Comparison of ENCODE assay signal across 1 cellular context in the genomic region with DNA sequence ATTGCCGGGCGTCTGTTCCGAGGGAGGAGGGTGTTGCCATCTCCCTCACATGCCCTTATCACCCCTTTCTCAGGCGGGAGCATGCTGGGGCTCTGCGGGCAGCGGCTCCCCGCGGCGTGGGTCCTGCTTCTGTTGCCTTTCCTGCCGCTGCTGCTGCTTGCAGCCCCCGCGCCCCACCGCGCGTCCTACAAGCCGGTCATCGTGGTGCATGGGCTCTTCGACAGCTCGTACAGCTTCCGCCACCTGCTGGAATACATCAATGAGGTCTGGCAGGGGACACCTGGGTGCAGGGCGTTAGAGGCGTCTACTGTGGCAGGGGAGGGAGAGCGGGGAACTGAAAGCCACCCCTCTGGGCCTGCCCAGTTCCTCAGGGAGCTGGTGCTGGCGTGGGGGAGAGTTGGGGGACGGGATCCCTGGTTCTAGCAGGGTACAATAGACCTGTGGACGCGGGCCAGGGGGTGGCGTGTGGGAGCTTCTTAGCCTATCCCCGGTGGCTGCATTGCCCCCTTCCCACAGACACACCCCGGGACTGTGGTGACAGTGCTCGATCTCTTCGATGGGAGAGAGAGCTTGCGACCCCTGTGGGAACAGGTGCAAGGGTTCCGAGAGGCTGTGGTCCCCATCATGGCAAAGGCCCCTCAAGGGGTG.
TF ChIP-seq lines count a peak whose summit lies in the region.

No MANE protein-coding gene starts in this region.

TF ChIP-seq in K562, 482 proteins besides CTCF, POLR2A, EP300 and RAD21 (continued from another document and continues in another):
- TF ChIP-seq MYNN (IDR thresholded peaks at IDR 0.05): peak; percentile 24; the same call in 1 of the 2 replicates
- TF ChIP-seq MYNN (CRISPR knock-in tag; IDR thresholded peaks at IDR 0.05): no peak
- peak; percentile 39 for TF ChIP-seq SMAD1 (IDR thresholded peaks at IDR 0.05; ENCODE audit: low read depth, low read length, partially characterized antibody)
- TF ChIP-seq, protein P1, sequence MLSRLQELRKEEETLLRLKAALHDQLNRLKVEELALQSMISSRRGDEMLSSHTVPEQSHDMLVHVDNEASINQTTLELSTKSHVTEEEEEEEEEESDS (CRISPR knock-in tag; IDR thresholded peaks at IDR 0.05): no peak
- no peak for TF ChIP-seq ZNF324 (CRISPR knock-in tag; IDR thresholded peaks at IDR 0.05)
- no peak for TF ChIP-seq EZH2 (IDR thresholded peaks at IDR 0.05; ENCODE audit: borderline replicate concordance, low read depth, low read length)
- TF ChIP-seq KLF13 (tag; IDR thresholded peaks at IDR 0.05; ENCODE audit: borderline replicate concordance, low read depth): no peak
- 0 out of 2 replicates have a peak, but pooled peaks have one; percentile 35 for TF ChIP-seq ZKSCAN1 (IDR thresholded peaks at IDR 0.05; ENCODE audit: low read depth, low read length)
- TF ChIP-seq, protein P2, sequence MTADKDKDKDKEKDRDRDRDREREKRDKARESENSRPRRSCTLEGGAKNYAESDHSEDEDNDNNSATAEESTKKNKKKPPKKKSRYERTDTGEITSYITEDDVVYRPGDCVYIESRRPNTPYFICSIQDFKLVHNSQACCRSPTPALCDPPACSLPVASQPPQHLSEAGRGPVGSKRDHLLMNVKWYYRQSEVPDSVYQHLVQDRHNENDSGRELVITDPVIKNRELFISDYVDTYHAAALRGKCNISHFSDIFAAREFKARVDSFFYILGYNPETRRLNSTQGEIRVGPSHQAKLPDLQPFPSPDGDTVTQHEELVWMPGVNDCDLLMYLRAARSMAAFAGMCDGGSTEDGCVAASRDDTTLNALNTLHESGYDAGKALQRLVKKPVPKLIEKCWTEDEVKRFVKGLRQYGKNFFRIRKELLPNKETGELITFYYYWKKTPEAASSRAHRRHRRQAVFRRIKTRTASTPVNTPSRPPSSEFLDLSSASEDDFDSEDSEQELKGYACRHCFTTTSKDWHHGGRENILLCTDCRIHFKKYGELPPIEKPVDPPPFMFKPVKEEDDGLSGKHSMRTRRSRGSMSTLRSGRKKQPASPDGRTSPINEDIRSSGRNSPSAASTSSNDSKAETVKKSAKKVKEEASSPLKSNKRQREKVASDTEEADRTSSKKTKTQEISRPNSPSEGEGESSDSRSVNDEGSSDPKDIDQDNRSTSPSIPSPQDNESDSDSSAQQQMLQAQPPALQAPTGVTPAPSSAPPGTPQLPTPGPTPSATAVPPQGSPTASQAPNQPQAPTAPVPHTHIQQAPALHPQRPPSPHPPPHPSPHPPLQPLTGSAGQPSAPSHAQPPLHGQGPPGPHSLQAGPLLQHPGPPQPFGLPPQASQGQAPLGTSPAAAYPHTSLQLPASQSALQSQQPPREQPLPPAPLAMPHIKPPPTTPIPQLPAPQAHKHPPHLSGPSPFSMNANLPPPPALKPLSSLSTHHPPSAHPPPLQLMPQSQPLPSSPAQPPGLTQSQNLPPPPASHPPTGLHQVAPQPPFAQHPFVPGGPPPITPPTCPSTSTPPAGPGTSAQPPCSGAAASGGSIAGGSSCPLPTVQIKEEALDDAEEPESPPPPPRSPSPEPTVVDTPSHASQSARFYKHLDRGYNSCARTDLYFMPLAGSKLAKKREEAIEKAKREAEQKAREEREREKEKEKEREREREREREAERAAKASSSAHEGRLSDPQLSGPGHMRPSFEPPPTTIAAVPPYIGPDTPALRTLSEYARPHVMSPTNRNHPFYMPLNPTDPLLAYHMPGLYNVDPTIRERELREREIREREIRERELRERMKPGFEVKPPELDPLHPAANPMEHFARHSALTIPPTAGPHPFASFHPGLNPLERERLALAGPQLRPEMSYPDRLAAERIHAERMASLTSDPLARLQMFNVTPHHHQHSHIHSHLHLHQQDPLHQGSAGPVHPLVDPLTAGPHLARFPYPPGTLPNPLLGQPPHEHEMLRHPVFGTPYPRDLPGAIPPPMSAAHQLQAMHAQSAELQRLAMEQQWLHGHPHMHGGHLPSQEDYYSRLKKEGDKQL (CRISPR knock-in tag; IDR thresholded peaks at IDR 0.05; ENCODE audit: borderline replicate concordance): peak; percentile 26; the same call in 1 of the 2 replicates
- TF ChIP-seq BHLHE40 (IDR thresholded peaks at IDR 0.05; ENCODE audit: low read length): peak; percentile 51; the same call in 1 of the 2 replicates
- no peak for TF ChIP-seq NFATC3 (IDR thresholded peaks at IDR 0.05)
- no peak for TF ChIP-seq CCAR2 (IDR thresholded peaks at IDR 0.05; ENCODE audit: low read depth, low read length)
- peak; percentile 78; the same call in 1 of the 2 replicates for TF ChIP-seq XRCC5 (IDR thresholded peaks at IDR 0.05; ENCODE audit: low read depth, low read length)
- TF ChIP-seq, protein P3, sequence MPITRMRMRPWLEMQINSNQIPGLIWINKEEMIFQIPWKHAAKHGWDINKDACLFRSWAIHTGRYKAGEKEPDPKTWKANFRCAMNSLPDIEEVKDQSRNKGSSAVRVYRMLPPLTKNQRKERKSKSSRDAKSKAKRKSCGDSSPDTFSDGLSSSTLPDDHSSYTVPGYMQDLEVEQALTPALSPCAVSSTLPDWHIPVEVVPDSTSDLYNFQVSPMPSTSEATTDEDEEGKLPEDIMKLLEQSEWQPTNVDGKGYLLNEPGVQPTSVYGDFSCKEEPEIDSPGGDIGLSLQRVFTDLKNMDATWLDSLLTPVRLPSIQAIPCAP (CRISPR knock-in tag; IDR thresholded peaks at IDR 0.05; ENCODE audit: borderline replicate concordance): no peak
- TF ChIP-seq, protein P4, sequence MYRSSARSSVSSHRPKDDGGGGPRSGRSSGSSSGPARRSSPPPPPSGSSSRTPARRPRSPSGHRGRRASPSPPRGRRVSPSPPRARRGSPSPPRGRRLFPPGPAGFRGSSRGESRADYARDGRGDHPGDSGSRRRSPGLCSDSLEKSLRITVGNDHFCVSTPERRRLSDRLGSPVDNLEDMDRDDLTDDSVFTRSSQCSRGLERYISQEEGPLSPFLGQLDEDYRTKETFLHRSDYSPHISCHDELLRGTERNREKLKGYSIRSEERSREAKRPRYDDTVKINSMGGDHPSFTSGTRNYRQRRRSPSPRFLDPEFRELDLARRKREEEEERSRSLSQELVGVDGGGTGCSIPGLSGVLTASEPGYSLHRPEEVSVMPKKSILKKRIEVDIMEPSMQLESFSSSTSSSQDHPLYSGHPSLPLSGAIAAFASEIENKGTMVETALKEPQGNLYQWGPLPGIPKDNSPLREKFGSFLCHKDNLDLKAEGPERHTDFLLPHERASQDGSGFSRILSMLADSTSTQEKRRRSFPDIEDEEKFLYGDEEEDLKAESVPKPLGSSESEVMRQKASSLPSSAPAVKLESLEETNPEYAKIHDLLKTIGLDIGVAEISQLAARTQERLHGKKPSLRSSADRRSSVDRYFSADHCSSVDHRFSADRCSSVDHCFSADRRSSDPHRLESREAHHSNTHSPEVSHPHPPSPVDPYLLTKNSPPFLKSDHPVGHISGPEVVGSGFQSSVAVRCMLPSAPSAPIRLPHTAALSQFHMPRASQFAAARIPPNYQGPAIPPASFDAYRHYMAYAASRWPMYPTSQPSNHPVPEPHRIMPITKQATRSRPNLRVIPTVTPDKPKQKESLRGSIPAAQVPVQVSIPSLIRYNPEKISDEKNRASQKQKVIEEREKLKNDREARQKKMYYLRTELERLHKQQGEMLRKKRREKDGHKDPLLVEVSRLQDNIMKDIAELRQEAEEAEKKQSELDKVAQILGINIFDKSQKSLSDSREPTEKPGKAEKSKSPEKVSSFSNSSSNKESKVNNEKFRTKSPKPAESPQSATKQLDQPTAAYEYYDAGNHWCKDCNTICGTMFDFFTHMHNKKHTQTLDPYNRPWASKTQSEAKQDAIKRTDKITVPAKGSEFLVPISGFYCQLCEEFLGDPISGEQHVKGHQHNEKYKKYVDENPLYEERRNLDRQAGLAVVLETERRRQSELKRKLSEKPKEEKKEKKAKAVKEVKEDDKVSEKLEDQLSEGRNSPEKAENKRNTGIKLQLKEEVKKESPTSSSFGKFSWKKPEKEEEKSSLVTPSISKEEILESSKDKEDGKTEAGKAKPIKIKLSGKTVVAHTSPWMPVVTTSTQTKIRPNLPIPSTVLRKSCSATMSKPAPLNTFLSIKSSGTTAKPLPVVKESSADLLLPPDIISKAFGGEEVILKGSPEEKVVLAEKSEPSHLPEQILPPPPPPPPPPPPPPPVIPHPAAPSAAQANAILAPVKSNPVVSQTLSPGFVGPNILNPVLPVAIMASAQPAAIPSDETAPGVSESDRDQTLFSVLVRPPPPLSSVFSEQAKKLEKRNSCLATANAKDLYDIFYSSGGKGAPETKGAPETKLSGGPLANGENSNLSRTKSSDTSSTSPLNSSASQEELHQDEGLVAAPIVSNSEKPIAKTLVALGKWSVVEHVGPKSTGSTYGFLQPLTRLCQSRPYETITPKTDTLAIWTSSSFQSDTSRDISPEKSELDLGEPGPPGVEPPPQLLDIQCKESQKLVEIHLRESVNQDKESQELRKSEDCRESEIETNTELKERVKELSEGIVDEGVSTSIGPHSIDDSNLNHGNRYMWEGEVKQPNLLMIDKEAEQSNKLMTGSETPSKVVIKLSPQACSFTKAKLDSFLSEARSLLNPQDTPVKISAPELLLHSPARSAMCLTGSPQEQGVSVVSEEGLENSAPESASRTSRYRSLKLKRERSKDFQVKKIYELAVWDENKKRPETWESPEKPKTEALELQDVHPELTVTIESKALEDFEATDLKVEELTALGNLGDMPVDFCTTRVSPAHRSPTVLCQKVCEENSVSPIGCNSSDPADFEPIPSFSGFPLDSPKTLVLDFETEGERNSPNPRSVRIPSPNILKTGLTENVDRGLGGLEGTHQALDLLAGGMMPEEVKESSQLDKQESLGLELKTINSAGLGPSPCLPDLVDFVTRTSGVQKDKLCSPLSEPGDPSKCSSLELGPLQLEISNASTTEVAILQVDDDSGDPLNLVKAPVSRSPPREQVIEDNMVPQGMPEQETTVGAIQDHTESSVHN (IDR thresholded peaks at IDR 0.05; ENCODE audit: borderline replicate concordance in 1 of 2, low read depth in 1 of 2): no peak
- no peak for TF ChIP-seq EHMT2 (IDR thresholded peaks at IDR 0.05)
- TF ChIP-seq, protein P5, sequence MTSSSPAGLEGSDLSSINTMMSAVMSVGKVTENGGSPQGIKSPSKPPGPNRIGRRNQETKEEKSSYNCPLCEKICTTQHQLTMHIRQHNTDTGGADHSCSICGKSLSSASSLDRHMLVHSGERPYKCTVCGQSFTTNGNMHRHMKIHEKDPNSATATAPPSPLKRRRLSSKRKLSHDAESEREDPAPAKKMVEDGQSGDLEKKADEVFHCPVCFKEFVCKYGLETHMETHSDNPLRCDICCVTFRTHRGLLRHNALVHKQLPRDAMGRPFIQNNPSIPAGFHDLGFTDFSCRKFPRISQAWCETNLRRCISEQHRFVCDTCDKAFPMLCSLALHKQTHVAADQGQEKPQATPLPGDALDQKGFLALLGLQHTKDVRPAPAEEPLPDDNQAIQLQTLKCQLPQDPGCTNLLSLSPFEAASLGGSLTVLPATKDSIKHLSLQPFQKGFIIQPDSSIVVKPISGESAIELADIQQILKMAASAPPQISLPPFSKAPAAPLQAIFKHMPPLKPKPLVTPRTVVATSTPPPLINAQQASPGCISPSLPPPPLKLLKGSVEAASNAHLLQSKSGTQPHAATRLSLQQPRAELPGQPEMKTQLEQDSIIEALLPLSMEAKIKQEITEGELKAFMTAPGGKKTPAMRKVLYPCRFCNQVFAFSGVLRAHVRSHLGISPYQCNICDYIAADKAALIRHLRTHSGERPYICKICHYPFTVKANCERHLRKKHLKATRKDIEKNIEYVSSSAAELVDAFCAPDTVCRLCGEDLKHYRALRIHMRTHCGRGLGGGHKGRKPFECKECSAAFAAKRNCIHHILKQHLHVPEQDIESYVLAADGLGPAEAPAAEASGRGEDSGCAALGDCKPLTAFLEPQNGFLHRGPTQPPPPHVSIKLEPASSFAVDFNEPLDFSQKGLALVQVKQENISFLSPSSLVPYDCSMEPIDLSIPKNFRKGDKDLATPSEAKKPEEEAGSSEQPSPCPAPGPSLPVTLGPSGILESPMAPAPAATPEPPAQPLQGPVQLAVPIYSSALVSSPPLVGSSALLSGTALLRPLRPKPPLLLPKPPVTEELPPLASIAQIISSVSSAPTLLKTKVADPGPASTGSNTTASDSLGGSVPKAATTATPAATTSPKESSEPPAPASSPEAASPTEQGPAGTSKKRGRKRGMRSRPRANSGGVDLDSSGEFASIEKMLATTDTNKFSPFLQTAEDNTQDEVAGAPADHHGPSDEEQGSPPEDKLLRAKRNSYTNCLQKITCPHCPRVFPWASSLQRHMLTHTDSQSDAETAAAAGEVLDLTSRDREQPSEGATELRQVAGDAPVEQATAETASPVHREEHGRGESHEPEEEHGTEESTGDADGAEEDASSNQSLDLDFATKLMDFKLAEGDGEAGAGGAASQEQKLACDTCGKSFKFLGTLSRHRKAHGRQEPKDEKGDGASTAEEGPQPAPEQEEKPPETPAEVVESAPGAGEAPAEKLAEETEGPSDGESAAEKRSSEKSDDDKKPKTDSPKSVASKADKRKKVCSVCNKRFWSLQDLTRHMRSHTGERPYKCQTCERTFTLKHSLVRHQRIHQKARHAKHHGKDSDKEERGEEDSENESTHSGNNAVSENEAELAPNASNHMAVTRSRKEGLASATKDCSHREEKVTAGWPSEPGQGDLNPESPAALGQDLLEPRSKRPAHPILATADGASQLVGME (CRISPR knock-in tag; IDR thresholded peaks at IDR 0.05): no peak
- TF ChIP-seq ZNF41 (CRISPR knock-in tag; conservative IDR thresholded peaks at IDR 0.05): no peak
- no peak for TF ChIP-seq ZNF316 (IDR thresholded peaks at IDR 0.05)
- peak in 1 of 2 experiments; percentile 89; a peak in 2 of 4 replicates for TF ChIP-seq NONO (IDR thresholded peaks at IDR 0.05; ENCODE audit: low read depth in 2 of 2, low read length in 1 of 2)
- TF ChIP-seq MEF2A (IDR thresholded peaks at IDR 0.05; ENCODE audit: control insufficient read depth, low read depth, low read length): no peak
- TF ChIP-seq, protein P6, sequence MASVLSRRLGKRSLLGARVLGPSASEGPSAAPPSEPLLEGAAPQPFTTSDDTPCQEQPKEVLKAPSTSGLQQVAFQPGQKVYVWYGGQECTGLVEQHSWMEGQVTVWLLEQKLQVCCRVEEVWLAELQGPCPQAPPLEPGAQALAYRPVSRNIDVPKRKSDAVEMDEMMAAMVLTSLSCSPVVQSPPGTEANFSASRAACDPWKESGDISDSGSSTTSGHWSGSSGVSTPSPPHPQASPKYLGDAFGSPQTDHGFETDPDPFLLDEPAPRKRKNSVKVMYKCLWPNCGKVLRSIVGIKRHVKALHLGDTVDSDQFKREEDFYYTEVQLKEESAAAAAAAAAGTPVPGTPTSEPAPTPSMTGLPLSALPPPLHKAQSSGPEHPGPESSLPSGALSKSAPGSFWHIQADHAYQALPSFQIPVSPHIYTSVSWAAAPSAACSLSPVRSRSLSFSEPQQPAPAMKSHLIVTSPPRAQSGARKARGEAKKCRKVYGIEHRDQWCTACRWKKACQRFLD (CRISPR knock-in tag; IDR thresholded peaks at IDR 0.05): no peak
- TF ChIP-seq SMARCC2 (IDR thresholded peaks at IDR 0.05; ENCODE audit: low read depth): no peak
- no peak for TF ChIP-seq PHF20 (IDR thresholded peaks at IDR 0.05; ENCODE audit: partially characterized antibody)
- no peak for TF ChIP-seq ZNF121 (CRISPR knock-in tag; conservative IDR thresholded peaks at IDR 0.05)
- peak; percentile 93 for TF ChIP-seq ZBTB7A (IDR thresholded peaks at IDR 0.05; ENCODE audit: borderline replicate concordance, control insufficient read depth, low read depth, low read length)
- no peak for TF ChIP-seq ZBTB8A (IDR thresholded peaks at IDR 0.05; ENCODE audit: partially characterized antibody)
- TF ChIP-seq, protein P7, sequence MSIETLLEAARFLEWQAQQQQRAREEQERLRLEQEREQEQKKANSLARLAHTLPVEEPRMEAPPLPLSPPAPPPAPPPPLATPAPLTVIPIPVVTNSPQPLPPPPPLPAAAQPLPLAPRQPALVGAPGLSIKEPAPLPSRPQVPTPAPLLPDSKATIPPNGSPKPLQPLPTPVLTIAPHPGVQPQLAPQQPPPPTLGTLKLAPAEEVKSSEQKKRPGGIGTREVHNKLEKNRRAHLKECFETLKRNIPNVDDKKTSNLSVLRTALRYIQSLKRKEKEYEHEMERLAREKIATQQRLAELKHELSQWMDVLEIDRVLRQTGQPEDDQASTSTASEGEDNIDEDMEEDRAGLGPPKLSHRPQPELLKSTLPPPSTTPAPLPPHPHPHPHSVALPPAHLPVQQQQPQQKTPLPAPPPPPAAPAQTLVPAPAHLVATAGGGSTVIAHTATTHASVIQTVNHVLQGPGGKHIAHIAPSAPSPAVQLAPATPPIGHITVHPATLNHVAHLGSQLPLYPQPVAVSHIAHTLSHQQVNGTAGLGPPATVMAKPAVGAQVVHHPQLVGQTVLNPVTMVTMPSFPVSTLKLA (conservative IDR thresholded peaks at IDR 0.05): peak; percentile 92 to 96
